7 cellular contexts compared by ENCODE assay signal in genomic region chr16:8969202-8969897, GRCh38. TPM values are rescaled to one million over a fixed set of nuclear protein-coding genes. Genes with fewer than 3 reads are reported as not detected.
DNase-seq lines count a peak whose midpoint lies in the region; ATAC-seq and TF ChIP-seq lines count a peak whose summit lies in the region.
"Not testable (repeated sequence)": the region's sequence is repeated elsewhere in the genome, so short reads cannot be mapped to it uniquely, and the experiment has no call there.

No MANE protein-coding gene starts in this region.

- POLR2A ChIA-PET in HEK293 (lab: Yijun Ruan, JAX): interaction anchor here (0.7 kb wide), 1 partner anchor 122 kb away, joined by 4 read pairs; no protein-coding TSS in a partner anchor

- H3K4me1 ChIP-seq in HEK293 (ENCODE audit: control insufficient read depth, insufficient read depth, low read length): not testable (repeated sequence)

- H3K27ac ChIP-seq in HEK293 (ENCODE audit: extremely low read depth, low read depth, low read length): not testable (repeated sequence)

- not testable (repeated sequence) for H3K36me3 ChIP-seq in HEK293 (ENCODE audit: control insufficient read depth in 2 of 2, insufficient read depth in 1 of 2, low read length in 2 of 2)

- CTCF ChIA-PET in HEK293 (lab: Yijun Ruan, JAX): interaction anchor here (1.3 kb wide), 1 partner anchor 64 kb away, joined by 4 read pairs; no protein-coding TSS in a partner anchor

- peak; percentile 12 for DNase-seq in EL
- DNase-seq in NCI-H2029 treated with DMSO at 0.1 percent for 48 hours (lab: John Stamatoyannopoulos, UW): peak; percentile 21
- DNase-seq in NCI-H2171 treated with DMSO at 0.1 percent for 48 hours (lab: John Stamatoyannopoulos, UW): peak; percentile 13
- peak; percentile 65 for DNase-seq in NCI-H69 (lab: John Stamatoyannopoulos, UW)
- peak; percentile 52 for DNase-seq in astrocyte of the hippocampus (ENCODE audit: low read depth, low spot score)
- not testable (repeated sequence) for DNase-seq in left colon

- ATAC-seq in left colon: peak; percentile 14

- intact Hi-C loops in left colon (cut with DNase I, micrococcal nuclease): not testable (repeated sequence)

- TF ChIP-seq CTCF in HEK293 (tag by site-specific recombination; IDR thresholded peaks at IDR 0.05): not testable (repeated sequence)

- H3K9me3 ChIP-seq in HEK293 (ENCODE audit: control insufficient read depth, insufficient read depth, low read depth, low read length): not testable (repeated sequence)

- not testable (repeated sequence) for H3K4me3 ChIP-seq in HEK293 (ENCODE audit: low read depth, low read length)

TF ChIP-seq in HEK293, 187 proteins besides CTCF, POLR2A, EP300 and RAD21:
- TF ChIP-seq ZNF121 (tag by site-specific recombination; IDR thresholded peaks at IDR 0.05): 0 out of 2 replicates have a peak, but pooled peaks have one; percentile 30

RNA-seq across cellular contexts. Expression of gene USP7, which starts 5.6 kb away (rescaled TPM):
- total RNA-seq in left colon: 100 to 1,000 TPM; 119 to 123 TPM
